Comparison of ENCODE assay signal across 9 cellular contexts in genomic region chr2:233084488-233084887, GRCh38. TPM values are rescaled to one million over a fixed set of nuclear protein-coding genes. Genes with fewer than 3 reads are reported as not detected.
DNase-seq lines count a peak whose midpoint lies in the region; ATAC-seq, FAIRE-seq and TF ChIP-seq lines count a peak whose summit lies in the region.
"Had no signal": no experiment of that assay in that cellular context is flagged by ENCODE, and none has a peak within 500 bp of the region (broad histone marks: within the 10 kb centered on the region; RNA-seq: fewer than 3 reads in every experiment).

No MANE protein-coding gene starts in this region.

- TF ChIP-seq CTCF in HepG2 (CRISPR knock-in tag; IDR thresholded peaks at IDR 0.05) (no peak), upper lobe of left lung (IDR thresholded peaks at IDR 0.05) (no peak), foreskin keratinocyte (conservative IDR thresholded peaks at IDR 0.05) (no peak)

- H3K4me3 ChIP-seq in HepG2 (replicated peaks in 1 of 3; ENCODE audit: insufficient read depth in 1 of 3, low read depth in 2 of 3, low read length in 3 of 3) (no peak overlapping the region), upper lobe of left lung (no peak overlapping the region)

- H3K27me3 ChIP-seq in HepG2 (ENCODE audit: control insufficient read depth in 1 of 2, insufficient read depth in 2 of 2, low read length in 2 of 2) (no peaks in the 10 kb centered on the region), upper lobe of left lung (no peaks in the 10 kb centered on the region), foreskin keratinocyte (peaks cover 8% of the 10 kb centered on the region)

- no peak overlapping the region for H3K4me2 ChIP-seq in HepG2 (ENCODE audit: low read depth, low read length)

- peaks cover 87% of the 10 kb centered on the region for H3K36me3 Mint-ChIP-seq in activated T-helper 17 cell treated with anti-CD3 and anti-CD28 coated beads, Interleukin-2, amount 50 U/mL, for 72 hours (ENCODE audit: low read depth)

- peak; percentile 53 for ATAC-seq in activated T-helper 17 cell treated with anti-CD3 and anti-CD28 coated beads, Interleukin-2, amount 50 U/mL, for 72 hours (replicated peaks)
- ATAC-seq in HepG2 = peak; percentile 17; the same call in 2 of the 3 replicates
- ATAC-seq in upper lobe of left lung (ENCODE audit: low FRiP score in 2 of 2) = peak; percentile 72
- ATAC-seq in foreskin keratinocyte = no peak
- no peak for ATAC-seq in GM19035 (IDR thresholded peaks at IDR 0.05; ENCODE audit: unreplicated experiment)

- in situ Hi-C loops in HepG2 (cut with HindIII; ENCODE audit: extremely low pct_ligation_motif_present, low pct_unique_long_range_greater_than_20kb) = no loop called here

- DNase-seq in stimulated activated CD4-positive, alpha-beta T cell treated with anti-CD3 and anti-CD28 coated beads, Interleukin-1b, Interleukin-23, amount 100 ng/mL, for 48 hours = peak; percentile 53
- no peak for DNase-seq in stimulated activated CD4-positive, alpha-beta T cell treated with anti-CD3 and anti-CD28 coated beads, Interleukin-4, amount 100 ng/mL, for 1 hour
- DNase-seq in HepG2 (ENCODE audit: low spot score) (no peak), upper lobe of left lung (peak; percentile 28 to 87), foreskin keratinocyte (no peak), NCI-H226 (no peak)
- DNase-seq: DND-41 had no signal

- peak overlapping the region; percentile 98 for H3K27ac Mint-ChIP-seq in activated T-helper 17 cell treated with anti-CD3 and anti-CD28 coated beads, Interleukin-2, amount 50 U/mL, for 72 hours

- H4K20me1 ChIP-seq in HepG2 (ENCODE audit: insufficient read depth, low read length) = no peaks in the 10 kb centered on the region

- peaks cover 45% of the 10 kb centered on the region for H3K4me1 ChIP-seq in HepG2 (ENCODE audit: insufficient read depth, low read length)
- peaks cover 66 to 80% (median 74%) of the 10 kb centered on the region in 4 donors for H3K4me1 ChIP-seq in upper lobe of left lung
- no peaks in the 10 kb centered on the region for H3K4me1 ChIP-seq in foreskin keratinocyte

- TF ChIP-seq RAD21 in HepG2 (CRISPR knock-in tag; IDR thresholded peaks at IDR 0.05) = no peak

- FAIRE-seq in HepG2 (lab: Jason Lieb, UNC) = no peak

- CTCF ChIA-PET in HepG2 (lab: Yijun Ruan, JAX; ENCODE audit: low intra/inter-chr PET ratio, low total read pairs) = no interaction called here

- no peak for TF ChIP-seq POLR2A in HepG2 (IDR thresholded peaks at IDR 0.05; ENCODE audit: insufficient read depth in 1 of 2, low read depth in 2 of 2, low read length in 2 of 2)
- TF ChIP-seq POLR2A in upper lobe of left lung (IDR thresholded peaks at IDR 0.05) = peak in 1 of 4 donors; percentile 55

- WGBS in HepG2 (ENCODE audit: low lambda C conversion rate) = 91% methylated on average over 11 of the region's 13 CpGs
- 25 to 27% methylated on average over 13 of the region's 13 CpGs for WGBS in upper lobe of left lung, 2 donors

- H3K27ac ChIP-seq in HepG2 (ENCODE audit: extremely low read length, insufficient read depth, low read length) (peak overlapping the region; percentile 81), upper lobe of left lung (peak overlapping the region; percentile 84 to 95 (median 86)), foreskin keratinocyte (no peak overlapping the region)

- no peaks in the 10 kb centered on the region for H3K27me3 Mint-ChIP-seq in activated T-helper 17 cell treated with anti-CD3 and anti-CD28 coated beads, Interleukin-2, amount 50 U/mL, for 72 hours

- no peaks in the 10 kb centered on the region for H3K79me2 ChIP-seq in HepG2 (ENCODE audit: insufficient read depth, low read length)

- H3K9ac ChIP-seq in HepG2 (ENCODE audit: insufficient read depth, low read depth, low read length) = peak overlapping the region; percentile 23; the same call in 1 of the 2 replicates

- intact Hi-C loops in HepG2 (cut with micrococcal nuclease; ENCODE audit: unreplicated experiment) = no loop called here

- H2AFZ ChIP-seq in HepG2 (ENCODE audit: low read length) = no peak overlapping the region

- no peaks in the 10 kb centered on the region for H3K9me3 Mint-ChIP-seq in activated T-helper 17 cell treated with anti-CD3 and anti-CD28 coated beads, Interleukin-2, amount 50 U/mL, for 72 hours

- TF ChIP-seq EP300 in HepG2 (IDR thresholded peaks at IDR 0.05; ENCODE audit: low read depth in 2 of 2, low read length in 2 of 2) (no peak), HepG2 (CRISPR knock-in tag; IDR thresholded peaks at IDR 0.05; ENCODE audit: borderline replicate concordance) (no peak), upper lobe of left lung (IDR thresholded peaks at IDR 0.05) (peak in 3 of 4 donors; percentile 25 to 76 (median 58))

- peak overlapping the region; percentile 72 for H3K4me3 Mint-ChIP-seq in activated T-helper 17 cell treated with anti-CD3 and anti-CD28 coated beads, Interleukin-2, amount 50 U/mL, for 72 hours

- H3K4me1 Mint-ChIP-seq in activated T-helper 17 cell treated with anti-CD3 and anti-CD28 coated beads, Interleukin-2, amount 50 U/mL, for 72 hours = peaks cover 76% of the 10 kb centered on the region

- H3K36me3 ChIP-seq in HepG2 (replicated peaks in 1 of 2; ENCODE audit: control insufficient read depth in 1 of 2, insufficient read depth in 2 of 2, low read length in 2 of 2) (peaks cover 3 to 18% of the 10 kb centered on the region in 2 experiments; a peak in 2 of 5 replicates), upper lobe of left lung (no peaks in the 10 kb centered on the region)

- H3K9me3 ChIP-seq in HepG2 (ENCODE audit: low read length) (no peaks in the 10 kb centered on the region), upper lobe of left lung (no peaks in the 10 kb centered on the region)

- POLR2A ChIA-PET in HepG2 (lab: Yijun Ruan, JAX) = interaction anchor here (1.4 to 2.5 kb wide), 3 partner anchors 17 to 24 kb away, joined by 6 to 21 read pairs (median 9); partner anchors contain the start of gene INPP5D

- no TSS peak for BruUV-seq in HepG2 (replicated peaks; lab: Mats Ljungman, UMichigan)

TF ChIP-seq in HepG2, 621 proteins besides CTCF, POLR2A, EP300 and RAD21 (continues in another document):
- TF ChIP-seq ZNF75D (CRISPR knock-in tag; IDR thresholded peaks at IDR 0.05; ENCODE audit: borderline replicate concordance) (no peak), ZBTB38 (CRISPR knock-in tag; IDR thresholded peaks at IDR 0.05) (peak; percentile 65)

RNA-seq across cellular contexts. Expression of gene INPP5D, which starts 24.3 kb away (rescaled TPM):
- 10 to 100 TPM; 81.6 to 89.8 TPM for total RNA-seq in activated T-helper 17 cell treated with anti-CD3 and anti-CD28 coated beads, Interleukin-2, amount 50 U/mL, for 72 hours
- total RNA-seq in HepG2 (2016; rRNA removed; fragmentation: Illumina TruSeq; extraction: Trizol) (17.7 and 18.0 TPM in 2 replicates), upper lobe of left lung (100 to 1,000 TPM in 1 of 6 donors, 10 to 100 TPM in 5; 17.6 to 243 (median 31.7) TPM), foreskin keratinocyte (21.8 and 25.5 TPM in 2 replicates)
- 4.6 and 5.5 TPM in 2 replicates for total RNA-seq in HepG2 (2016; cell fraction: cytosol; rRNA removed; fragmentation: Illumina TruSeq; extraction: Trizol; ENCODE audit: low read depth)
- 15.5 and 19.4 TPM in 2 replicates for total RNA-seq in HepG2 (2016; cell fraction: insoluble cytoplasmic fraction; rRNA removed; fragmentation: Illumina TruSeq; extraction: Trizol)
- 12.4 TPM in 2 replicates for total RNA-seq in HepG2 (2016; cell fraction: membrane; rRNA removed; fragmentation: Illumina TruSeq; extraction: Trizol)
- total RNA-seq in HepG2 (2016; cell fraction: nucleus; rRNA removed; fragmentation: Illumina TruSeq; extraction: Trizol) = 15.5 and 17.7 TPM in 2 replicates
- polyA plus RNA-seq in HepG2 (2011; rRNA removed) (16.1 and 16.7 TPM in 2 replicates), foreskin keratinocyte (14.5 and 15.2 TPM in 2 replicates)
- polyA plus RNA-seq in HepG2 (2011; cell fraction: cytosol; rRNA removed) = 7.7 and 8.6 TPM in 2 replicates
- 55.2 and 72.1 TPM in 2 replicates for polyA plus RNA-seq in HepG2 (2011; cell fraction: nucleus; rRNA removed)
- 36.4 and 42.1 TPM in 2 replicates for polyA plus RNA-seq in HepG2 (2012)
- polyA plus RNA-seq in HepG2 (2016; cell fraction: cytosol; fragmentation: Illumina TruSeq; extraction: Trizol; ENCODE audit: low read depth) = 2.5 and 2.6 TPM in 2 replicates
- 16.3 and 21.7 TPM in 2 replicates for polyA plus RNA-seq in HepG2 (2016; cell fraction: insoluble cytoplasmic fraction; fragmentation: Illumina TruSeq; extraction: Trizol; ENCODE audit: low read depth)
- 8.3 and 8.6 TPM in 2 replicates for polyA plus RNA-seq in HepG2 (2016; cell fraction: membrane; fragmentation: Illumina TruSeq; extraction: Trizol; ENCODE audit: low read depth)
- 28.7 and 30.7 TPM in 2 replicates for polyA plus RNA-seq in HepG2 (2016; cell fraction: nucleus; fragmentation: Illumina TruSeq; extraction: Trizol; ENCODE audit: insufficient read depth, low read depth)
- 0.09 and 29.9 TPM in 2 replicates for polyA minus RNA-seq in HepG2 (2011; rRNA and poly(A)+ RNA removed; ENCODE audit: low replicate concordance)
- polyA minus RNA-seq in HepG2 (2011; cell fraction: cytosol; rRNA and poly(A)+ RNA removed) = 15.4 and 25.3 TPM in 2 replicates
- polyA minus RNA-seq in HepG2 (2011; cell fraction: nucleus; rRNA and poly(A)+ RNA removed) = 36.4 and 40.5 TPM in 2 replicates

RNA-seq across cellular contexts. Expression of gene NEU2, which starts 52.0 kb away (rescaled TPM):
- total RNA-seq in activated T-helper 17 cell treated with anti-CD3 and anti-CD28 coated beads, Interleukin-2, amount 50 U/mL, for 72 hours = not detected
- total RNA-seq in HepG2 (2016; rRNA removed; fragmentation: Illumina TruSeq; extraction: Trizol) (not detected in 2 replicates), upper lobe of left lung (not detected), foreskin keratinocyte (not detected in 2 replicates)
- not detected in 2 replicates for total RNA-seq in HepG2 (2016; cell fraction: cytosol; rRNA removed; fragmentation: Illumina TruSeq; extraction: Trizol; ENCODE audit: low read depth)
- total RNA-seq in HepG2 (2016; cell fraction: insoluble cytoplasmic fraction; rRNA removed; fragmentation: Illumina TruSeq; extraction: Trizol) = not detected in 2 replicates
- total RNA-seq in HepG2 (2016; cell fraction: membrane; rRNA removed; fragmentation: Illumina TruSeq; extraction: Trizol) = not detected in 2 replicates
- not detected in 2 replicates for total RNA-seq in HepG2 (2016; cell fraction: nucleus; rRNA removed; fragmentation: Illumina TruSeq; extraction: Trizol)
- polyA plus RNA-seq in HepG2 (2011; rRNA removed) (not detected in 2 replicates), foreskin keratinocyte (not detected in 2 replicates)
- polyA plus RNA-seq in HepG2 (2011; cell fraction: cytosol; rRNA removed) = not detected in 2 replicates
- polyA plus RNA-seq in HepG2 (2011; cell fraction: nucleus; rRNA removed) = not detected in 2 replicates
- not detected in 2 replicates for polyA plus RNA-seq in HepG2 (2012)
- polyA plus RNA-seq in HepG2 (2016; cell fraction: cytosol; fragmentation: Illumina TruSeq; extraction: Trizol; ENCODE audit: low read depth) = not detected in 2 replicates
- polyA plus RNA-seq in HepG2 (2016; cell fraction: insoluble cytoplasmic fraction; fragmentation: Illumina TruSeq; extraction: Trizol; ENCODE audit: low read depth) = not detected in 2 replicates
- not detected in 2 replicates for polyA plus RNA-seq in HepG2 (2016; cell fraction: membrane; fragmentation: Illumina TruSeq; extraction: Trizol; ENCODE audit: low read depth)
- polyA plus RNA-seq in HepG2 (2016; cell fraction: nucleus; fragmentation: Illumina TruSeq; extraction: Trizol; ENCODE audit: insufficient read depth, low read depth) = not detected in 2 replicates
- polyA minus RNA-seq in HepG2 (2011; rRNA and poly(A)+ RNA removed; ENCODE audit: low replicate concordance) = not detected in 2 replicates
- not detected in 2 replicates for polyA minus RNA-seq in HepG2 (2011; cell fraction: cytosol; rRNA and poly(A)+ RNA removed)
- not detected in 2 replicates for polyA minus RNA-seq in HepG2 (2011; cell fraction: nucleus; rRNA and poly(A)+ RNA removed)

Comparison
In these comparisons a context has a peak if more than half of its experiments do, and no peak if none do; other contexts are left out.
1. DNase-seq: peak in stimulated activated CD4-positive, alpha-beta T cell treated with anti-CD3 and anti-CD28 coated beads, Interleukin-1b, Interleukin-23, amount 100 ng/mL, for 48 hours (single experiment) and upper lobe of left lung (2 of 2); none in stimulated activated CD4-positive, alpha-beta T cell treated with anti-CD3 and anti-CD28 coated beads, Interleukin-4, amount 100 ng/mL, for 1 hour (single experiment), HepG2 (single experiment), foreskin keratinocyte (0 of 2) and NCI-H226 (single experiment).
2. ATAC-seq: peak in activated T-helper 17 cell treated with anti-CD3 and anti-CD28 coated beads, Interleukin-2, amount 50 U/mL, for 72 hours (single experiment), HepG2 (single experiment) and upper lobe of left lung (2 of 2); none in foreskin keratinocyte (single experiment) and GM19035 (single experiment).